ENCODE assay signal across 1 cellular context in genomic region chr12:41972196-41972994, GRCh38.
TF ChIP-seq lines count a peak whose summit lies in the region.

No MANE protein-coding gene starts in this region.

TF ChIP-seq in SK-N-SH, 30 proteins besides CTCF, POLR2A, EP300 and RAD21 (continued from another document):
- TF ChIP-seq JUND (IDR thresholded peaks at IDR 0.05) = no peak
